In the genomic region with DNA sequence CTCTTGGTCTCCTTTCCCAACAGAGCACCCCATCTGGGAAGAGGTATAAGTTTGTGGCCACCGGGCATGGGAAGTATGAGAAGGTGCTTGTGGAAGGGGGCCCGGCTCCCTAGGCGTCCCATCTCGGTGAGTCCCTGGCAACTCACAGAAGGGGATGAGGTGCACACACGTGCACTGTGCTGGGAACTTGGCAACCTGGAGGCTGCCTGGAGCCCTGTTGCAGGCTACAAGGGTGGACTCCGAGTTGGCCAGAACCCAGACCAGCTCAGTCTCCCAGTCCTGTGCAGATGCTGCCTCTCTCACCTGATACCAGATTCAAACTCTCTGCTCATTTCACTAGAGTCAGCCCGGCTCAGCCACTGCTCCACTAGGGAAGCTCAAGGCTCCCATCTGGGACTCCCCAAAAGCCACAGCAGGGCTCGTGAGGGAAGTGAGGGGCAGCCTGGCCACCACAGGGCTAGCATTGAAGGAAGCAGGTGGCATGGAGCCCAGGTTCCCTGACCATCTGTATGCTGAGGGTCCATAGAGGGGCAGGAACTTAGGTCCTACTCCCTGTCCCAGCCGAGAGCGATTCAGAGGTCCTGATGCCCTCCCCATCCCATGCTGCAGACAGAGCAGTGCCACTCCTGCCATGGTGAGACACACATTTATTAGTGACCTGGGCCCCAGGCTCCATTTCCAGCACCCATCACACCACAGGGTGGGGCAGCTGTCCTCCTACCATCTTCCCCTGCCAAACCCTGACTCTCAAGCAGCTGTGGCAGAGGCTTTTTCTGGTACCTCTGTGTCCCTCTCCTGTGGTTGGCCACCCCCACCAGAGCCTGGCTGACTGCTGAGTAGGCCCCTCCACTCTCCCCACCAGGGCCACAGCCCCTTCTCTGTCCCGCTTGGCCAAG, we compare ENCODE assay signal across 1 cellular context.
TF ChIP-seq lines count a peak whose summit lies in the region.

No MANE protein-coding gene starts in this region.

TF ChIP-seq in H1, 55 proteins besides CTCF, POLR2A, EP300 and RAD21:
- TF ChIP-seq RNF2 (IDR thresholded peaks at IDR 0.05; ENCODE audit: borderline replicate concordance, low read depth, low read length, missing control alignments, poor library complexity, severe bottlenecking), result no peak
- no peak for TF ChIP-seq BCL11A (IDR thresholded peaks at IDR 0.05; ENCODE audit: low read depth in 2 of 2, low read length in 2 of 2)
- no peak for TF ChIP-seq CHD7 (IDR thresholded peaks at IDR 0.05; ENCODE audit: insufficient replicate concordance, low read length)
- no peak for TF ChIP-seq SP4 (IDR thresholded peaks at IDR 0.05; ENCODE audit: low read length)
- no peak for TF ChIP-seq JUN (IDR thresholded peaks at IDR 0.05; ENCODE audit: low read depth, low read length)
- no peak for TF ChIP-seq GTF2F1 (IDR thresholded peaks at IDR 0.05; ENCODE audit: borderline replicate concordance, low read depth, low read length)
- TF ChIP-seq USF2 (IDR thresholded peaks at IDR 0.05; ENCODE audit: low read length), result no peak
- TF ChIP-seq HDAC6 (IDR thresholded peaks at IDR 0.05; ENCODE audit: low read depth, low read length), result no peak
- no peak for TF ChIP-seq BACH1 (IDR thresholded peaks at IDR 0.05; ENCODE audit: low read length)
